5 cellular contexts compared by ENCODE assay signal in the genomic region with DNA sequence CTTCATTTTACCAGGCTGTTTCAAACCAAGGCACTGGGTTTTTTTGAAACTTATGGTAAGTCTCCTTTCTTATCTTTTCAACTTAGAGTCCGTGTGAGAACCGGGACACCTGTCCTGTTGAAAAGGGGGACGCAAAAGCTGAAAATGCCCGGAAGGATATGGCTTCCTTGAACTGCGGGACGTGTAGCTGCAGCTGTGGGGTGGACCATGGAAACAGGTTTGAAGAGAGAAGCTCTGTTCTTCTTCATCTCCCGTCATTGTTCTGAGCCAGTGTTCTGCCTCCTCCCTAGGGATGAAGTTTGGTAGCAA. TPM values are rescaled to one million over a fixed set of nuclear protein-coding genes. Genes with fewer than 3 reads are reported as not detected.
"Had no signal": no experiment of that assay in that cellular context is flagged by ENCODE, and none has a peak within 500 bp of the region (broad histone marks: within the 10 kb centered on the region; RNA-seq: fewer than 3 reads in every experiment).

No MANE protein-coding gene starts in this region.

- H3K9ac ChIP-seq: GM23248 had no signal

- H3K27ac ChIP-seq: GM23248 had no signal

- H3K36me3 ChIP-seq: HAP-1 had no signal

- ATAC-seq: K562 had no signal

- H3K4me3 ChIP-seq: GM23248, HAP-1, K562 had no signal

- H3K9me3 ChIP-seq: HAP-1 had no signal

- H3K4me1 ChIP-seq: HAP-1 had no signal

- DNase-seq: GM23248, H7, KG1 had no signal

RNA-seq across cellular contexts. Expression of a gene that starts 40.6 kb away (rescaled TPM):
- total RNA-seq: K562 had no signal
